Comparison of ENCODE assay signal across 13 cellular contexts in the genomic region with DNA sequence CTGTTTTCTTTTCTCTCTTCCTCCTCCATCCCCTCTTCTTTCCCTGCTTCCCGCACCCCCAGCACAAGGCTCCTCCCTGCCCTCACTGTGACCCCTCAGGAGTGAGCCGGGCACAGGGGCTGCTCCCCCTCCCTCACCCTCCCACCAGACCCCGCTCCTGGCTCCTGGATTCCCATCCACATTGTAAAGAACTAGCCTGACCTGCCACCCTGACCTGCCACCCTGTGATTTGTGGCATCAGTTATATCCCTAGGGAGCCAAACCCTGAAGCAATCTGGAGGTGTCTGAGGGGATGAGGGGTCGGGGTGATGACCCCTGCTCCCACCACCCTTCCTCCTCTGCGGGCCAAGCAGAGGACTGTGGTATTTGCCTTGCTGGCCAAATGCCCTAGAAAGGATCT.
DNase-seq lines count a peak whose midpoint lies in the region; TF ChIP-seq lines count a peak whose summit lies in the region.
"Had no signal": no experiment of that assay in that cellular context is flagged by ENCODE, and none has a peak within 500 bp of the region (broad histone marks: within the 10 kb centered on the region; RNA-seq: fewer than 3 reads in every experiment).

No MANE protein-coding gene starts in this region.

- DNase-seq in mesenchymal stem cell, result no peak
- no peak for DNase-seq in neuronal stem cell (ENCODE audit: low spot score)
- no peak for DNase-seq in osteoblast (ENCODE audit: insufficient read length, low spot score, missing footprints)
- DNase-seq in COR-L47 (lab: John Stamatoyannopoulos, UW), result no peak
- no peak for DNase-seq in NCI-H1436 (lab: John Stamatoyannopoulos, UW)
- DNase-seq: C1 segment of cervical spinal cord; Caco-2; CD4-positive, alpha-beta memory T cell; DMS153; DND-41; GOT3; HCEC 1CT had no signal

- H3K4me2 ChIP-seq in mesenchymal stem cell (ENCODE audit: low read length, poor library complexity, severe bottlenecking), result peak overlapping the region; percentile 12
- no peak overlapping the region for H3K4me2 ChIP-seq in neuronal stem cell (ENCODE audit: insufficient read depth, low read length, poor library complexity, severe bottlenecking)
- H3K4me2 ChIP-seq in osteoblast (ENCODE audit: insufficient read depth, low read length), result no peak overlapping the region

- H3K23ac ChIP-seq in mesenchymal stem cell (ENCODE audit: low read length in 2 of 2) (no peak overlapping the region), neuronal stem cell (ENCODE audit: low read depth, low read length, poor library complexity) (no peak overlapping the region)

- H3K9ac ChIP-seq in mesenchymal stem cell (ENCODE audit: low read length), result no peak overlapping the region
- no peak overlapping the region for H3K9ac ChIP-seq in neuronal stem cell (ENCODE audit: low read depth, low read length, poor library complexity)

- H3K4ac ChIP-seq in mesenchymal stem cell (ENCODE audit: low read depth in 1 of 2, low read length in 2 of 2), result no peak overlapping the region
- no peak overlapping the region for H3K4ac ChIP-seq in neuronal stem cell (ENCODE audit: low read length)

- H3K27ac ChIP-seq in HEK293 (ENCODE audit: extremely low read depth, low read depth, low read length), result no peak overlapping the region
- no peak overlapping the region for H3K27ac ChIP-seq in mesenchymal stem cell (ENCODE audit: low read length, poor library complexity, severe bottlenecking)
- H3K27ac ChIP-seq in neuronal stem cell (replicated peaks; ENCODE audit: low read length), result no peak overlapping the region
- H3K27ac ChIP-seq in osteoblast (ENCODE audit: low read depth, low read length), result no peak overlapping the region

- H3K79me1 ChIP-seq in mesenchymal stem cell (replicated peaks; ENCODE audit: low read length, poor library complexity, severe bottlenecking), result no peaks in the 10 kb centered on the region
- H3K79me1 ChIP-seq in neuronal stem cell (ENCODE audit: low read depth, low read length), result no peaks in the 10 kb centered on the region

- H2AFZ ChIP-seq in mesenchymal stem cell (ENCODE audit: low read depth, low read length), result no peak overlapping the region
- H2AFZ ChIP-seq in neuronal stem cell (ENCODE audit: low read length), result no peak overlapping the region
- H2AFZ ChIP-seq in osteoblast (ENCODE audit: low read length), result no peak overlapping the region

- no peaks in the 10 kb centered on the region for H4K20me1 ChIP-seq in osteoblast (ENCODE audit: insufficient read depth, low read length)

- no peaks in the 10 kb centered on the region for H3K79me2 ChIP-seq in osteoblast (ENCODE audit: insufficient read depth, low read length)

- H4K91ac ChIP-seq in mesenchymal stem cell (ENCODE audit: low read length), result no peak overlapping the region
- no peak overlapping the region for H4K91ac ChIP-seq in neuronal stem cell (ENCODE audit: low read depth, low read length, poor library complexity)

- 78% methylated on average over 4 of the region's 5 CpGs for WGBS in mesenchymal stem cell
- no CpG with 5 or more reads among the region's 5 CpGs for WGBS in neuronal stem cell (ENCODE audit: extremely low coverage in 2 of 2, insufficient read length in 2 of 2, insufficient replicate concordance in 1 of 2), 2 donors

- H3K9me3 ChIP-seq in HEK293 (ENCODE audit: control insufficient read depth, insufficient read depth, low read depth, low read length) (no peaks in the 10 kb centered on the region), mesenchymal stem cell (ENCODE audit: control insufficient read depth, low read length) (no peaks in the 10 kb centered on the region), neuronal stem cell (replicated peaks in 1 of 2; ENCODE audit: control insufficient read depth in 2 of 2, insufficient read depth in 1 of 2, low read depth in 1 of 2, low read length in 2 of 2) (peaks cover 0 to 2% of the 10 kb centered on the region in 2 donors), osteoblast (ENCODE audit: low read depth, low read length) (no peaks in the 10 kb centered on the region)
- H3K9me3 ChIP-seq: Caco-2 had no signal

- H3K36me3 ChIP-seq in HEK293 (ENCODE audit: control insufficient read depth in 2 of 2, insufficient read depth in 1 of 2, low read length in 2 of 2) (no peaks in the 10 kb centered on the region), mesenchymal stem cell (ENCODE audit: control insufficient read depth in 1 of 2, insufficient read depth in 2 of 2, low read depth in 1 of 2, low read length in 2 of 2) (no peaks in the 10 kb centered on the region), neuronal stem cell (replicated peaks in 1 of 2; ENCODE audit: control insufficient read depth in 2 of 2, insufficient read depth in 2 of 2, low read length in 2 of 2) (no peaks in the 10 kb centered on the region), osteoblast (ENCODE audit: insufficient read depth, low read length) (no peaks in the 10 kb centered on the region)

- no peak overlapping the region for H3K18ac ChIP-seq in mesenchymal stem cell (ENCODE audit: low read depth in 1 of 2, low read length in 2 of 2)
- peak overlapping the region; percentile 12 for H3K18ac ChIP-seq in neuronal stem cell (ENCODE audit: low read length)

- H2BK120ac ChIP-seq in mesenchymal stem cell (ENCODE audit: low read depth, low read length) (no peak overlapping the region), neuronal stem cell (ENCODE audit: low read depth, low read length) (no peak overlapping the region)

- POLR2A ChIA-PET in HEK293 (lab: Yijun Ruan, JAX), result no interaction called here

- H3K14ac ChIP-seq in mesenchymal stem cell (ENCODE audit: low read length in 2 of 2) (peak overlapping the region in 1 of 2 experiments; percentile 36), neuronal stem cell (ENCODE audit: low read length) (no peak overlapping the region)

- CTCF ChIA-PET in HEK293 (lab: Yijun Ruan, JAX), result no interaction called here

- H2AK5ac ChIP-seq in mesenchymal stem cell (ENCODE audit: low read length, severe bottlenecking) (no peak overlapping the region), neuronal stem cell (ENCODE audit: low read depth, low read length) (no peak overlapping the region)

- H2BK15ac ChIP-seq in mesenchymal stem cell (ENCODE audit: low read depth, poor library complexity, severe bottlenecking), result no peak overlapping the region
- no peak overlapping the region for H2BK15ac ChIP-seq in neuronal stem cell (ENCODE audit: low read length)

- H3K27me3 ChIP-seq in mesenchymal stem cell (ENCODE audit: control insufficient read depth in 1 of 2, insufficient read depth in 1 of 2, low read length in 2 of 2) (peaks cover 6 to 49% of the 10 kb centered on the region in 2 experiments), neuronal stem cell (ENCODE audit: control insufficient read depth in 3 of 3, insufficient read depth in 3 of 3, low read depth in 1 of 3, low read length in 3 of 3) (peaks cover 0 to 6% (median 0%) of the 10 kb centered on the region in 3 experiments), osteoblast (ENCODE audit: insufficient read depth, low read length) (peaks cover 20% of the 10 kb centered on the region)

- H3K4me1 ChIP-seq in HEK293 (ENCODE audit: control insufficient read depth, insufficient read depth, low read length) (peaks cover 6% of the 10 kb centered on the region; the same call in 1 of the 2 replicates), mesenchymal stem cell (ENCODE audit: control insufficient read depth, insufficient read depth, low read depth, low read length) (peaks cover 5% of the 10 kb centered on the region), neuronal stem cell (ENCODE audit: control insufficient read depth in 2 of 2, insufficient read depth in 1 of 2, low read depth in 1 of 2, low read length in 2 of 2) (no peaks in the 10 kb centered on the region), osteoblast (ENCODE audit: insufficient read depth, low read length) (no peaks in the 10 kb centered on the region)
- H3K4me1 ChIP-seq: Caco-2 had no signal

- no peak overlapping the region for H2BK12ac ChIP-seq in mesenchymal stem cell (ENCODE audit: low read length in 2 of 2)
- no peak overlapping the region for H2BK12ac ChIP-seq in neuronal stem cell (ENCODE audit: low read length)

- H3K4me3 ChIP-seq in HEK293 (ENCODE audit: low read depth, low read length) (no peak overlapping the region), mesenchymal stem cell (ENCODE audit: insufficient read depth in 1 of 2, low read depth in 1 of 2, low read length in 2 of 2) (no peak overlapping the region), neuronal stem cell (ENCODE audit: low read length in 2 of 2) (no peak overlapping the region), osteoblast (ENCODE audit: insufficient read depth, low read length) (no peak overlapping the region)

- no peak for TF ChIP-seq CTCF in HEK293 (tag by site-specific recombination; IDR thresholded peaks at IDR 0.05)
- TF ChIP-seq CTCF in osteoblast (IDR thresholded peaks at IDR 0.05; ENCODE audit: extremely low read depth, low read depth, low read length), result no peak

- H2BK5ac ChIP-seq in mesenchymal stem cell (ENCODE audit: low read depth, low read length, poor library complexity, severe bottlenecking), result no peak overlapping the region
- no peak overlapping the region for H2BK5ac ChIP-seq in neuronal stem cell (ENCODE audit: low read length)

- H4K8ac ChIP-seq in mesenchymal stem cell (ENCODE audit: low read length) (no peak overlapping the region), neuronal stem cell (ENCODE audit: low read depth, low read length) (no peak overlapping the region)

TF ChIP-seq in HEK293, 187 proteins besides CTCF, POLR2A, EP300 and RAD21:
- no peak for TF ChIP-seq ZNF140 (tag by site-specific recombination; IDR thresholded peaks at IDR 0.05)
- peak; percentile 33 for TF ChIP-seq EGR2 (tag by site-specific recombination; IDR thresholded peaks at IDR 0.05; ENCODE audit: low read depth)
